In genomic region chr17:82832881-82833475, GRCh38 we compare ENCODE assay signal across 1 cellular context.
TF ChIP-seq lines count a peak whose summit lies in the region.

No MANE protein-coding gene starts in this region.

TF ChIP-seq in WTC11, 78 proteins besides CTCF, POLR2A, EP300 and RAD21 (continued from another document):
- TF ChIP-seq AFF4 (CRISPR knock-in tag; IDR thresholded peaks at IDR 0.05; ENCODE audit: borderline replicate concordance) (no peak), CBFB (CRISPR knock-in tag; IDR thresholded peaks at IDR 0.05; ENCODE audit: low read depth) (no peak), ZNF425 (CRISPR knock-in tag; conservative IDR thresholded peaks at IDR 0.05) (no peak), ZNF532 (CRISPR knock-in tag; IDR thresholded peaks at IDR 0.05; ENCODE audit: borderline replicate concordance) (no peak), NFE2L1 (CRISPR knock-in tag; IDR thresholded peaks at IDR 0.05) (no peak), ATF1 (CRISPR knock-in tag; IDR thresholded peaks at IDR 0.05) (no peak), RORB (CRISPR knock-in tag; IDR thresholded peaks at IDR 0.05) (no peak), USF1 (CRISPR knock-in tag; IDR thresholded peaks at IDR 0.05) (no peak), CREB1 (CRISPR knock-in tag; IDR thresholded peaks at IDR 0.05) (no peak), ARID4B (CRISPR knock-in tag; IDR thresholded peaks at IDR 0.05; ENCODE audit: borderline replicate concordance) (no peak), TEAD4 (CRISPR knock-in tag; IDR thresholded peaks at IDR 0.05) (no peak)
